Comparison of ENCODE assay signal across 12 cellular contexts in the genomic region with DNA sequence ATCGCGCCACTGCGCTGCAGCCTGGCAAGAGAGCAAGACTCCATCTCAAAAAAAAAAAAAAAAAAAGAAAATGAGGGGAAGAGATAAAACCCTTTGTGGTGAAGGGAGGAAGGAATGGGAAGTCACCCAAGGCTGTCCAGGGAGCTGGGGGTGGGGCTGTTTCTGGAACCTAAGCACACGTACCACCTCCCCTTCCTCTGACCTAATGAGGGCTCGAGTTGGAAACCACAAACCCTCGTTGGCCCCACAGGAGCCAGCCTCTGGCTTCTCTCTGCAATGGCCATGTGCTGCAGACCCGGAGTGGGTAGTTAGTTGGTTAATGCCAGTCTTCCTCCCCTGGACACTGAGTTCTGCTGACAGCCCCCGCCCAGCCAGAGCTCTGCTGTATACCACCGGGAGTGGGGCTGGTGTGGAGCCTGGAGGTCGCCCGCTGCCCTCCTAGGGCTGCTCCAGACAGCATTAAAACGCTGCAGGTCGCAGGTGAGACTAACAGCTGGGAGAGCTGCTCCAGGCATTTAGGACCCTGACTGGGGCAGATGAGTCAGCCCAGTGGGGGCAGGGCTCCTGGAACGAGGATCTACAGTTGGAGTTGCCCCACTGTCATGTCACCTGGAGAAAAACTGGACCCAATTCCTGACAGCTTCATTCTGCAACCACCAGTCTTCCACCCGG. TPM values are rescaled to one million over a fixed set of nuclear protein-coding genes. Genes with fewer than 3 reads are reported as not detected.
DNase-seq lines count a peak whose midpoint lies in the region; ATAC-seq and TF ChIP-seq lines count a peak whose summit lies in the region.
"Had no signal": no experiment of that assay in that cellular context is flagged by ENCODE, and none has a peak within 500 bp of the region (broad histone marks: within the 10 kb centered on the region; RNA-seq: fewer than 3 reads in every experiment).

A gene with protein sequence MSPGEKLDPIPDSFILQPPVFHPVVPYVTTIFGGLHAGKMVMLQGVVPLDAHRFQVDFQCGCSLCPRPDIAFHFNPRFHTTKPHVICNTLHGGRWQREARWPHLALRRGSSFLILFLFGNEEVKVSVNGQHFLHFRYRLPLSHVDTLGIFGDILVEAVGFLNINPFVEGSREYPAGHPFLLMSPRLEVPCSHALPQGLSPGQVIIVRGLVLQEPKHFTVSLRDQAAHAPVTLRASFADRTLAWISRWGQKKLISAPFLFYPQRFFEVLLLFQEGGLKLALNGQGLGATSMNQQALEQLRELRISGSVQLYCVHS (plus strand): TSS at position 228 of the 672 bp plus-strand sequence. CDS start 375 bp downstream, at position 603.

- no peak within 1 kb of the TSS for H3K4ac ChIP-seq in H9 (ENCODE audit: low read depth, low read length)

- no peak within 1 kb of the TSS for H2BK20ac ChIP-seq in H9 (ENCODE audit: low read depth, low read length, poor library complexity, severe bottlenecking)

- no peak within 1 kb of the TSS for H4K5ac ChIP-seq in H9 (ENCODE audit: insufficient read length, low read depth, low read length)

- H3K79me2 ChIP-seq in H9 (ENCODE audit: insufficient read depth, low read length), result no peaks in the 10 kb centered on the region

- H2BK15ac ChIP-seq in H9 (ENCODE audit: low read depth, low read length), result no peak within 1 kb of the TSS

- H3K4me3 Mint-ChIP-seq in H9, result no peak within 1 kb of the TSS
- H3K4me3 Mint-ChIP-seq in dendritic cell treated with granulocyte-macrophage colony-stimulating factor and Interleukin-4, amounts not matched to agents 40 ng/mL and 50 ng/mL, for 4 days, result peak within 1 kb of the TSS; percentile 32
- H3K4me3 Mint-ChIP-seq in progenitor cell of endocrine pancreas (ENCODE audit: low read depth), result no peak within 1 kb of the TSS
- H3K4me3 Mint-ChIP-seq: activated naive CD4-positive, alpha-beta T cell treated with anti-CD3 and anti-CD28 coated beads, Interleukin-2, amount 50 U/mL, for 24 hours had no signal

- H3K4me1 Mint-ChIP-seq in H9, result peaks cover 65 to 69% of the 10 kb centered on the region in 2 experiments
- peaks cover 74% of the 10 kb centered on the region for H3K4me1 Mint-ChIP-seq in dendritic cell treated with granulocyte-macrophage colony-stimulating factor and Interleukin-4, amounts not matched to agents 40 ng/mL and 50 ng/mL, for 4 days (ENCODE audit: low read depth)
- peaks cover 40% of the 10 kb centered on the region for H3K4me1 Mint-ChIP-seq in progenitor cell of endocrine pancreas (ENCODE audit: low read depth)

- H3K9me3 Mint-ChIP-seq in H9 (peaks cover 6 to 9% of the 10 kb centered on the region in 2 experiments; a peak in 3 of 5 replicates), progenitor cell of endocrine pancreas (ENCODE audit: low read depth) (no peaks in the 10 kb centered on the region)
- peaks cover under 1% of the 10 kb centered on the region for H3K9me3 Mint-ChIP-seq in dendritic cell treated with granulocyte-macrophage colony-stimulating factor and Interleukin-4, amounts not matched to agents 40 ng/mL and 50 ng/mL, for 4 days
- H3K9me3 Mint-ChIP-seq: activated naive CD4-positive, alpha-beta T cell treated with anti-CD3 and anti-CD28 coated beads, Interleukin-2, amount 50 U/mL, for 24 hours had no signal

- H3K14ac ChIP-seq in H9 (ENCODE audit: insufficient read depth, low read length), result no peak within 1 kb of the TSS

- H3K36me3 Mint-ChIP-seq in H9 (ENCODE audit: insufficient read depth in 1 of 3, low read depth in 3 of 3) (peaks cover 6 to 10% (median 6%) of the 10 kb centered on the region in 3 experiments; a peak in 5 of 7 replicates), progenitor cell of endocrine pancreas (ENCODE audit: insufficient read depth) (peaks cover 2% of the 10 kb centered on the region)
- H3K36me3 Mint-ChIP-seq in dendritic cell treated with granulocyte-macrophage colony-stimulating factor and Interleukin-4, amounts not matched to agents 40 ng/mL and 50 ng/mL, for 4 days (ENCODE audit: low read depth), result no peaks in the 10 kb centered on the region

- no peak for ATAC-seq in HG03045 (IDR thresholded peaks at IDR 0.05; ENCODE audit: unreplicated experiment)
- no peak for ATAC-seq in GM18502 (IDR thresholded peaks at IDR 0.05; ENCODE audit: poor library complexity, unreplicated experiment)

- DNase-seq in H9 (peak; percentile 56), NOMO-1 treated with dmso at 0.1 percent for 144 hours (lab: John Stamatoyannopoulos, UW; ENCODE audit: unreplicated experiment) (peak; percentile 87), progenitor cell of endocrine pancreas (ENCODE audit: low spot score, unreplicated experiment) (no peak), medulla oblongata (ENCODE audit: extremely low spot score) (no peak), SHP77 (lab: John Stamatoyannopoulos, UW) (no peak)
- DNase-seq: activated CD4-positive, alpha-beta T cell treated with anti-CD3 and anti-CD28 coated beads for 48 hours; DMS79; posterior cingulate gyrus had no signal

- TF ChIP-seq CTCF in H9 (conservative IDR thresholded peaks at IDR 0.05) (no peak), progenitor cell of endocrine pancreas (IDR thresholded peaks at IDR 0.05; ENCODE audit: unreplicated experiment) (no peak)

- no peaks in the 10 kb centered on the region for H3K23me2 ChIP-seq in H9 (ENCODE audit: insufficient read length, low read depth, low read length, poor library complexity, severe bottlenecking)

- H3K9me3 ChIP-seq in H9 (ENCODE audit: control insufficient read depth, low read depth, low read length), result no peaks in the 10 kb centered on the region

- peaks cover 9% of the 10 kb centered on the region; the same call in 1 of the 2 replicates for H3K4me1 ChIP-seq in H9 (ENCODE audit: insufficient read depth, low read length)

- intact Hi-C loops in dendritic cell treated with granulocyte-macrophage colony-stimulating factor and Interleukin-4, amounts not matched to agents 40 ng/mL and 50 ng/mL, for 4 days (cut with micrococcal nuclease), result no loop called here

- WGBS in H9 (ENCODE audit: extremely low coverage, insufficient read length, low lambda C conversion rate), result no CpG with 5 or more reads among the region's 15 CpGs

- H2BK120ac ChIP-seq in H9 (ENCODE audit: low read depth, low read length, poor library complexity, severe bottlenecking), result no peak within 1 kb of the TSS

- H2BK5ac ChIP-seq in H9 (ENCODE audit: insufficient read length, low read length), result no peak within 1 kb of the TSS

- no peak within 1 kb of the TSS for H3K18ac ChIP-seq in H9 (ENCODE audit: insufficient read length, low read depth, low read length)

- H2AK5ac ChIP-seq in H9 (ENCODE audit: insufficient read length, low read length), result no peak within 1 kb of the TSS

- no peak within 1 kb of the TSS for H3K4me2 ChIP-seq in H9 (ENCODE audit: insufficient read depth, insufficient read length, low read length)

- H3T11ph ChIP-seq in H9 (ENCODE audit: low read length), result no peak within 1 kb of the TSS

- H3K9ac ChIP-seq in H9 (ENCODE audit: extremely low read depth, insufficient read length, low read length), result no peak within 1 kb of the TSS

- H4K20me1 ChIP-seq in H9 (ENCODE audit: control insufficient read depth, insufficient read depth, insufficient read length), result no peaks in the 10 kb centered on the region

- no peaks in the 10 kb centered on the region for H3K27me3 ChIP-seq in H9 (ENCODE audit: insufficient read depth, low read length)

- no peaks in the 10 kb centered on the region for H3K79me1 ChIP-seq in H9 (ENCODE audit: insufficient read depth, low read depth, low read length, poor library complexity, severe bottlenecking)

- no peak within 1 kb of the TSS for H4K8ac ChIP-seq in H9 (replicated peaks; ENCODE audit: insufficient read length, low read depth, low read length)

- no peak within 1 kb of the TSS for H2AFZ ChIP-seq in H9 (ENCODE audit: low read length)

- H3K27ac ChIP-seq in H9 (ENCODE audit: insufficient read length, low read depth, low read length), result no peak within 1 kb of the TSS

- H4K91ac ChIP-seq in H9 (ENCODE audit: insufficient read length, low read depth, low read length), result no peak within 1 kb of the TSS

- H3K27me3 Mint-ChIP-seq in H9 (ENCODE audit: low read depth), result peaks cover 1% of the 10 kb centered on the region
- peaks cover 10% of the 10 kb centered on the region for H3K27me3 Mint-ChIP-seq in dendritic cell treated with granulocyte-macrophage colony-stimulating factor and Interleukin-4, amounts not matched to agents 40 ng/mL and 50 ng/mL, for 4 days
- H3K27me3 Mint-ChIP-seq in progenitor cell of endocrine pancreas, result no peaks in the 10 kb centered on the region
- H3K27me3 Mint-ChIP-seq: activated naive CD4-positive, alpha-beta T cell treated with anti-CD3 and anti-CD28 coated beads, Interleukin-2, amount 50 U/mL, for 24 hours had no signal

- H3K56ac ChIP-seq in H9 (ENCODE audit: insufficient read length, low read depth, low read length), result no peak within 1 kb of the TSS

- H3K23ac ChIP-seq in H9 (ENCODE audit: insufficient read length, low read depth, low read length), result no peak within 1 kb of the TSS

- H2BK12ac ChIP-seq in H9 (ENCODE audit: insufficient read length, low read depth, low read length), result no peak within 1 kb of the TSS

- H3K27ac Mint-ChIP-seq in H9, result no peak within 1 kb of the TSS; a peak in 2 of 7 replicates
- H3K27ac Mint-ChIP-seq in dendritic cell treated with granulocyte-macrophage colony-stimulating factor and Interleukin-4, amounts not matched to agents 40 ng/mL and 50 ng/mL, for 4 days, result no peak within 1 kb of the TSS
- H3K27ac Mint-ChIP-seq in progenitor cell of endocrine pancreas, result peak within 1 kb of the TSS; percentile 79
- H3K27ac Mint-ChIP-seq: activated naive CD4-positive, alpha-beta T cell treated with anti-CD3 and anti-CD28 coated beads, Interleukin-2, amount 50 U/mL, for 24 hours had no signal

RNA-seq across cellular contexts. Expression of the gene that starts here (rescaled TPM):
- total RNA-seq in H9 (2021) (1.9 and 2.0 TPM in 2 replicates), progenitor cell of endocrine pancreas (2.3 and 2.4 TPM in 2 replicates)

Comparison
In these comparisons a context has a peak if more than half of its experiments do, and no peak if none do; other contexts are left out.
1. DNase-seq: peak in H9 (single experiment) and NOMO-1 treated with dmso at 0.1 percent for 144 hours (single experiment); none in progenitor cell of endocrine pancreas (single experiment), medulla oblongata (single experiment) and SHP77 (0 of 2).